In genomic region chr17:37475713-37476420, GRCh38 we compare ENCODE assay signal across 14 cellular contexts. TPM values are rescaled to one million over a fixed set of nuclear protein-coding genes. Genes with fewer than 3 reads are reported as not detected.
DNase-seq lines count a peak whose midpoint lies in the region; ATAC-seq and TF ChIP-seq lines count a peak whose summit lies in the region.
"Had no signal": no experiment of that assay in that cellular context is flagged by ENCODE, and none has a peak within 500 bp of the region (broad histone marks: within the 10 kb centered on the region; RNA-seq: fewer than 3 reads in every experiment).

No MANE protein-coding gene starts in this region.

- no peak for DNase-seq in AG04450 (ENCODE audit: low read depth, low spot score)
- DNase-seq in KBM-7: peak; percentile 68
- DNase-seq in WERI-Rb-1: no peak
- DNase-seq in mesothelial cell of epicardium (ENCODE audit: low spot score in 2 of 2, unreplicated experiment in 2 of 2): no peak
- DNase-seq: activated CD4-positive, alpha-beta T cell treated with anti-CD3 and anti-CD28 coated beads for 36 hours; activated gamma-delta T cell; NCI-H1436 treated with DMSO at 0.1 percent for 48 hours; NCI-H526 treated with DMSO at 0.1 percent for 48 hours; small intestine had no signal

- peaks cover 58% of the 10 kb centered on the region for H3K36me3 ChIP-seq in WERI-Rb-1

- H3K27me3 ChIP-seq in AG04450 (ENCODE audit: control insufficient read depth, insufficient read depth, low read length): no peaks in the 10 kb centered on the region
- no peaks in the 10 kb centered on the region for H3K27me3 ChIP-seq in WERI-Rb-1 (ENCODE audit: insufficient read depth, low read depth, severe bottlenecking)
- H3K27me3 ChIP-seq: cardiac muscle cell had no signal

- peak overlapping the region; percentile 48 for H3K27ac ChIP-seq in AG04450 (ENCODE audit: low read depth, low read length)
- H3K27ac ChIP-seq in WERI-Rb-1: peak overlapping the region; percentile 4; the same call in 1 of the 2 replicates
- H3K27ac ChIP-seq: cardiac muscle cell had no signal

- no peak overlapping the region for H3K4me3 Mint-ChIP-seq in mesothelial cell of epicardium
- H3K4me3 Mint-ChIP-seq: activated CD4-positive, alpha-beta T cell treated with anti-CD3 and anti-CD28 coated beads for 36 hours had no signal

- H3K36me3 Mint-ChIP-seq in mesothelial cell of epicardium: peaks cover 41% of the 10 kb centered on the region

- H3K9me3 Mint-ChIP-seq in mesothelial cell of epicardium: no peaks in the 10 kb centered on the region

- H3K4me3 ChIP-seq in AG04450 (ENCODE audit: low read depth, low read length): no peak overlapping the region
- H3K4me3 ChIP-seq in WERI-Rb-1 (ENCODE audit: low read depth, low read length): no peak overlapping the region
- H3K4me3 ChIP-seq: cardiac muscle cell had no signal

- H3K27me3 Mint-ChIP-seq in mesothelial cell of epicardium (ENCODE audit: low read depth): no peaks in the 10 kb centered on the region
- H3K27me3 Mint-ChIP-seq: activated CD4-positive, alpha-beta T cell treated with anti-CD3 and anti-CD28 coated beads for 36 hours had no signal

- CTCF ChIA-PET in AG04450 (lab: Charles Lee): no interaction called here

- TF ChIP-seq CTCF in AG04450 (IDR thresholded peaks at IDR 0.05; ENCODE audit: low read depth, low read length) (no peak), WERI-Rb-1 (IDR thresholded peaks at IDR 0.05; ENCODE audit: low read depth, low read length) (no peak), mesothelial cell of epicardium (IDR thresholded peaks at IDR 0.05; ENCODE audit: unreplicated experiment) (no peak)

- peaks cover 16% of the 10 kb centered on the region for H3K4me1 Mint-ChIP-seq in mesothelial cell of epicardium
- H3K4me1 Mint-ChIP-seq: activated CD4-positive, alpha-beta T cell treated with anti-CD3 and anti-CD28 coated beads for 36 hours had no signal

- ATAC-seq in HG03280 (IDR thresholded peaks at IDR 0.05; ENCODE audit: unreplicated experiment): no peak
- ATAC-seq in HG02642 (IDR thresholded peaks at IDR 0.05; ENCODE audit: poor library complexity, unreplicated experiment): no peak
- ATAC-seq in HG03025 (IDR thresholded peaks at IDR 0.05; ENCODE audit: low FRiP score, unreplicated experiment): no peak
- ATAC-seq in GM21390 (IDR thresholded peaks at IDR 0.05; ENCODE audit: unreplicated experiment): no peak
- ATAC-seq: activated CD4-positive, alpha-beta T cell treated with anti-CD3 and anti-CD28 coated beads for 36 hours had no signal

- POLR2A ChIA-PET in AG04450 (lab: Yijun Ruan, JAX): interaction anchor here (1.2 kb wide), 1 partner anchor 12 kb away, joined by 4 read pairs; no protein-coding TSS in a partner anchor

- peak overlapping the region; percentile 96 for H3K27ac Mint-ChIP-seq in mesothelial cell of epicardium
- H3K27ac Mint-ChIP-seq: activated CD4-positive, alpha-beta T cell treated with anti-CD3 and anti-CD28 coated beads for 36 hours had no signal

- H3K9me3 ChIP-seq in AG04450 (ENCODE audit: control insufficient read depth, insufficient read depth, low read length): no peaks in the 10 kb centered on the region
- H3K9me3 ChIP-seq in WERI-Rb-1 (ENCODE audit: severe bottlenecking): no peaks in the 10 kb centered on the region

- in situ Hi-C loops in KBM-7 (cut with MboI; ENCODE audit: low pct_unique_long_range_greater_than_20kb, low sequenced_read_pairs): no loop called here

RNA-seq across cellular contexts. Expression of gene DUSP14, which starts 13.8 kb away (rescaled TPM):
- 76.7 and 96.7 TPM in 2 replicates for polyA plus RNA-seq in AG04450 (2011; rRNA removed)
- polyA minus RNA-seq in AG04450 (2011; rRNA and poly(A)+ RNA removed): 55.3 and 76.7 TPM in 2 replicates
- 13.4 to 14.8 TPM (median 14.4 TPM) in 3 replicates for total RNA-seq in mesothelial cell of epicardium
